21 cellular contexts compared by ENCODE assay signal in the genomic region with DNA sequence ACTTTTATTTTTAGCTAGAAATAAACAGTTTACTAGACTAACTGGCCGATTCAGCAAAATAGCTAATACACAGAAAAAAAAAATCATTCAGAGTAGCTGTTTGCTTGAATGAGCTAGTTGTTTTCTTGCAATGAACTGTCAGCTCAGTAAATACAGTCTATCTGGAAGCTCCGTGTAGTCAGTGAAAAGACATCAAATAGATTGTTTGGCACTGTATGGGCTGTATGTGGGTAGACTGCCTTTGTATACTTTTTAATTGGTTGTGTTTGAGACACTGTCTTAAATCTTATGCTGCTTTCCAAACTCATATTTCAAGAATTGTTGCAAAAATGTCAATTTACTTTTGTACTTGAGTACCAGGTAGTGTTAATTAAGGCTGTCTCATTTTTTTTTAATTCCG.
A peak's percentile ranks its signal among the peaks of the same experiment; 100 is the strongest.
DNase-seq lines count a peak whose midpoint lies in the region; ATAC-seq and TF ChIP-seq lines count a peak whose summit lies in the region.
"Had no signal": no experiment of that assay in that cellular context is flagged by ENCODE, and none has a peak within 500 bp of the region (broad histone marks: within the 10 kb centered on the region; RNA-seq: fewer than 3 reads in every experiment).

No MANE protein-coding gene starts in this region.

- DNase-seq in activated naive CD4-positive, alpha-beta T cell treated with Interleukin-2 at 50 U/mL for 16 hours = no peak
- peak; percentile 54 for DNase-seq in Jurkat, Clone E6-1 (ENCODE audit: low read depth, low spot score)
- DNase-seq in right atrium auricular region (ENCODE audit: low spot score) (no peak), left lobe of liver (ENCODE audit: low spot score) (no peak), NCI-H1417 (lab: John Stamatoyannopoulos, UW) (no peak)
- DNase-seq: activated CD4-positive, CD25-positive, alpha-beta regulatory T cell treated with anti-CD3 and anti-CD28 coated beads, Interleukin-2, amount 50 U/mL, for 72 hours; brain microvascular endothelial cell; effector memory CD4-positive, alpha-beta T cell; foreskin melanocyte; hippocampal formation; NCI-H1694 treated with DMSO at 0.1 percent for 48 hours; NCI-H774; PC-3; SHP77; stimulated activated CD8-positive, alpha-beta memory T cell treated with anti-CD3 and anti-CD28 coated beads, Interleukin-4, amount 100 ng/mL, for 48 hours; SW 1271 had no signal

- no peaks in the 10 kb centered on the region for H3K36me3 ChIP-seq in right atrium auricular region
- H3K36me3 ChIP-seq: brain microvascular endothelial cell had no signal

- H3K4me3 Mint-ChIP-seq in activated naive CD4-positive, alpha-beta T cell treated with anti-CD3 and anti-CD28 coated beads, Interleukin-2, amount 50 U/mL, for 24 hours = peak overlapping the region; percentile 55
- peak overlapping the region; percentile 69 for H3K4me3 Mint-ChIP-seq in activated T-helper 17 cell treated with anti-CD3 and anti-CD28 coated beads, Interleukin-2, amount 50 U/mL, for 72 hours
- H3K4me3 Mint-ChIP-seq: neural crest cell had no signal

- TF ChIP-seq CTCF in right atrium auricular region (IDR thresholded peaks at IDR 0.05) = no peak

- H3K4me1 ChIP-seq in right atrium auricular region = no peaks in the 10 kb centered on the region

- no peaks in the 10 kb centered on the region for H3K9me3 Mint-ChIP-seq in activated naive CD4-positive, alpha-beta T cell treated with anti-CD3 and anti-CD28 coated beads, Interleukin-2, amount 50 U/mL, for 24 hours
- H3K9me3 Mint-ChIP-seq in activated T-helper 17 cell treated with anti-CD3 and anti-CD28 coated beads, Interleukin-2, amount 50 U/mL, for 72 hours = no peaks in the 10 kb centered on the region

- no peaks in the 10 kb centered on the region for H3K9me3 ChIP-seq in right atrium auricular region

- H3K36me3 Mint-ChIP-seq in activated naive CD4-positive, alpha-beta T cell treated with anti-CD3 and anti-CD28 coated beads, Interleukin-2, amount 50 U/mL, for 24 hours = no peaks in the 10 kb centered on the region
- H3K36me3 Mint-ChIP-seq in activated T-helper 17 cell treated with anti-CD3 and anti-CD28 coated beads, Interleukin-2, amount 50 U/mL, for 72 hours (ENCODE audit: low read depth) = no peaks in the 10 kb centered on the region

- no peaks in the 10 kb centered on the region for H3K27me3 Mint-ChIP-seq in activated naive CD4-positive, alpha-beta T cell treated with anti-CD3 and anti-CD28 coated beads, Interleukin-2, amount 50 U/mL, for 24 hours
- H3K27me3 Mint-ChIP-seq in activated T-helper 17 cell treated with anti-CD3 and anti-CD28 coated beads, Interleukin-2, amount 50 U/mL, for 72 hours = no peaks in the 10 kb centered on the region
- H3K27me3 Mint-ChIP-seq: progenitor cell of endocrine pancreas had no signal

- H3K27ac ChIP-seq in right atrium auricular region = no peak overlapping the region
- H3K27ac ChIP-seq: brain microvascular endothelial cell, KMS-11 had no signal

- peak overlapping the region; percentile 88 for H3K27ac Mint-ChIP-seq in activated naive CD4-positive, alpha-beta T cell treated with anti-CD3 and anti-CD28 coated beads, Interleukin-2, amount 50 U/mL, for 24 hours
- H3K27ac Mint-ChIP-seq in activated T-helper 17 cell treated with anti-CD3 and anti-CD28 coated beads, Interleukin-2, amount 50 U/mL, for 72 hours = peak overlapping the region; percentile 48
- H3K27ac Mint-ChIP-seq: progenitor cell of endocrine pancreas had no signal

- H3K4me3 ChIP-seq in Jurkat, Clone E6-1 (ENCODE audit: low read length) = no peak overlapping the region
- H3K4me3 ChIP-seq in right atrium auricular region = no peak overlapping the region

- peaks cover 53% of the 10 kb centered on the region for H3K4me1 Mint-ChIP-seq in activated naive CD4-positive, alpha-beta T cell treated with anti-CD3 and anti-CD28 coated beads, Interleukin-2, amount 50 U/mL, for 24 hours
- H3K4me1 Mint-ChIP-seq in activated T-helper 17 cell treated with anti-CD3 and anti-CD28 coated beads, Interleukin-2, amount 50 U/mL, for 72 hours = peaks cover 6% of the 10 kb centered on the region

- H3K27me3 ChIP-seq in right atrium auricular region = no peaks in the 10 kb centered on the region
- H3K27me3 ChIP-seq: brain microvascular endothelial cell had no signal

- ATAC-seq in activated T-helper 17 cell treated with anti-CD3 and anti-CD28 coated beads, Interleukin-2, amount 50 U/mL, for 72 hours (replicated peaks) = peak; percentile 25
- ATAC-seq in left lobe of liver = no peak
- ATAC-seq: PC-3 had no signal
